1 cellular context compared by ENCODE assay signal in the genomic region with DNA sequence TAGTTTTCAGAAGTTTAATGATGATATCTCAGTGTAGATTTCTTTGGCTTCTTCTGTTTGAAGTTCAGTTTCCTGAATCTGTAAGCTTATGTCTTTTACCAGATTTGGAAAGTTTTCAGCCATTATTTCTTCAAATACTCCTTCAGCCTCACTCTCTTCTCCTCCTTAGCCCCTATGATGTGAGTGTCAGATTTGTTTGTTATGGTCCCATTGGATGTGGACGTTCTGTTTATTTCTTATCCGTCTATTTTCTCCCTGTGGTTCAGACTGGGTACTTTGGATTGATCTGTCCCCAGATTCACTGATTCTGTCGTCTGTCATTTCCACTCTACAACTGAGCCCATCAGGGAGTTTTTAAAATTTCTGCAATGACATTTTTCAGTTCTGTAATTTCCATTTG.
TF ChIP-seq lines count a peak whose summit lies in the region.

No MANE protein-coding gene starts in this region.

TF ChIP-seq in IMR-90, 13 proteins besides CTCF, POLR2A, EP300 and RAD21 (continued from another document):
- TF ChIP-seq, protein P1, sequence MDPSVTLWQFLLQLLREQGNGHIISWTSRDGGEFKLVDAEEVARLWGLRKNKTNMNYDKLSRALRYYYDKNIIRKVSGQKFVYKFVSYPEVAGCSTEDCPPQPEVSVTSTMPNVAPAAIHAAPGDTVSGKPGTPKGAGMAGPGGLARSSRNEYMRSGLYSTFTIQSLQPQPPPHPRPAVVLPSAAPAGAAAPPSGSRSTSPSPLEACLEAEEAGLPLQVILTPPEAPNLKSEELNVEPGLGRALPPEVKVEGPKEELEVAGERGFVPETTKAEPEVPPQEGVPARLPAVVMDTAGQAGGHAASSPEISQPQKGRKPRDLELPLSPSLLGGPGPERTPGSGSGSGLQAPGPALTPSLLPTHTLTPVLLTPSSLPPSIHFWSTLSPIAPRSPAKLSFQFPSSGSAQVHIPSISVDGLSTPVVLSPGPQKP (IDR thresholded peaks at IDR 0.05; ENCODE audit: borderline replicate concordance, low read depth, low read length): no peak
- TF ChIP-seq BHLHE40 (IDR thresholded peaks at IDR 0.05; ENCODE audit: low read depth, low read length) (no peak), FOS (IDR thresholded peaks at IDR 0.05; ENCODE audit: low read depth, low read length) (no peak), RCOR1 (IDR thresholded peaks at IDR 0.05; ENCODE audit: insufficient replicate concordance, low read length) (no peak), CEBPB (IDR thresholded peaks at IDR 0.05; ENCODE audit: low read depth, low read length) (no peak), MAFK (IDR thresholded peaks at IDR 0.05; ENCODE audit: low read depth, low read length) (no peak)
